8 cellular contexts compared by ENCODE assay signal in genomic region chr16:53022374-53022773, GRCh38. TPM values are rescaled to one million over a fixed set of nuclear protein-coding genes. Genes with fewer than 3 reads are reported as not detected.
A peak's percentile ranks its signal among the peaks of the same experiment; 100 is the strongest.
DNase-seq lines count a peak whose midpoint lies in the region; ATAC-seq, FAIRE-seq and TF ChIP-seq lines count a peak whose summit lies in the region.

No MANE protein-coding gene starts in this region.

- POLR2A ChIA-PET in HepG2 (lab: Yijun Ruan, JAX) = no interaction called here

- H3K36me3 ChIP-seq in DND-41 (ENCODE audit: insufficient read depth, low read length) = no peaks in the 10 kb centered on the region
- no peaks in the 10 kb centered on the region for H3K36me3 ChIP-seq in HepG2 (replicated peaks in 1 of 2; ENCODE audit: control insufficient read depth in 1 of 2, insufficient read depth in 2 of 2, low read length in 2 of 2)

- H3K4me3 ChIP-seq in DND-41 (ENCODE audit: low read depth in 1 of 2, low read length in 2 of 2) (no peak overlapping the region), cardiac fibroblast (replicated peaks in 1 of 2; ENCODE audit: low read depth in 2 of 2, low read length in 2 of 2) (no peak overlapping the region), HepG2 (replicated peaks in 1 of 3; ENCODE audit: insufficient read depth in 1 of 3, low read depth in 2 of 3, low read length in 3 of 3) (no peak overlapping the region)

- no peaks in the 10 kb centered on the region for H3K36me3 Mint-ChIP-seq in activated T-helper 1 cell treated with anti-CD3 and anti-CD28 coated beads, Interleukin-12 subunit alpha, Interleukin-12 subunit beta, Interleukin-2, Interleukin-4 antibody, amounts not matched to agents 30 ng/mL and 10 ng/mL and 1 ng/mL, durations not matched to agents 14 hours and 24 hours and 36 hours (ENCODE audit: low read depth)

- H2AFZ ChIP-seq in DND-41 (ENCODE audit: low read depth, low read length) = no peak overlapping the region
- H2AFZ ChIP-seq in HepG2 (ENCODE audit: low read length) = no peak overlapping the region

- TF ChIP-seq POLR2A in HepG2 (IDR thresholded peaks at IDR 0.05; ENCODE audit: insufficient read depth in 1 of 2, low read depth in 2 of 2, low read length in 2 of 2) = no peak

- peaks cover 5% of the 10 kb centered on the region for H3K4me1 Mint-ChIP-seq in activated T-helper 1 cell treated with anti-CD3 and anti-CD28 coated beads, Interleukin-12 subunit alpha, Interleukin-12 subunit beta, Interleukin-2, Interleukin-4 antibody, amounts not matched to agents 30 ng/mL and 10 ng/mL and 1 ng/mL, durations not matched to agents 14 hours and 24 hours and 36 hours (ENCODE audit: low read depth)

- H4K20me1 ChIP-seq in DND-41 (ENCODE audit: insufficient read depth, low read length) (no peaks in the 10 kb centered on the region), HepG2 (ENCODE audit: insufficient read depth, low read length) (no peaks in the 10 kb centered on the region)

- H3K27ac ChIP-seq in DND-41 (ENCODE audit: low read length) = no peak overlapping the region
- H3K27ac ChIP-seq in HepG2 (ENCODE audit: extremely low read length, insufficient read depth, low read length) = no peak overlapping the region

- no peaks in the 10 kb centered on the region for H3K9me3 Mint-ChIP-seq in activated T-helper 1 cell treated with anti-CD3 and anti-CD28 coated beads, Interleukin-12 subunit alpha, Interleukin-12 subunit beta, Interleukin-2, Interleukin-4 antibody, amounts not matched to agents 30 ng/mL and 10 ng/mL and 1 ng/mL, durations not matched to agents 14 hours and 24 hours and 36 hours

- H3K4me1 ChIP-seq in DND-41 (ENCODE audit: insufficient read depth, low read length) (no peaks in the 10 kb centered on the region), HepG2 (ENCODE audit: insufficient read depth, low read length) (no peaks in the 10 kb centered on the region)

- peak; percentile 62 for FAIRE-seq in HepG2 (lab: Jason Lieb, UNC)

- H3K4me3 Mint-ChIP-seq in activated T-helper 1 cell treated with anti-CD3 and anti-CD28 coated beads, Interleukin-12 subunit alpha, Interleukin-12 subunit beta, Interleukin-2, Interleukin-4 antibody, amounts not matched to agents 30 ng/mL and 10 ng/mL and 1 ng/mL, durations not matched to agents 14 hours and 24 hours and 36 hours = no peak overlapping the region

- in situ Hi-C loops in HepG2 (cut with HindIII; ENCODE audit: extremely low pct_ligation_motif_present, low pct_unique_long_range_greater_than_20kb) = loop anchor here (5.0 kb wide), 1 partner anchor 955 kb away; no protein-coding TSS in a partner anchor

- H3K9me3 ChIP-seq in DND-41 (ENCODE audit: insufficient read depth, low read length, severe bottlenecking) (no peaks in the 10 kb centered on the region), HepG2 (ENCODE audit: low read length) (no peaks in the 10 kb centered on the region)

- intact Hi-C loops in HepG2 (cut with micrococcal nuclease; ENCODE audit: unreplicated experiment) = loop anchor here (1.0 to 10.0 kb wide), 3 partner anchors 46 to 831 kb away; no protein-coding TSS in a partner anchor
- intact Hi-C loops in activated T-helper 1 cell treated with anti-CD3 and anti-CD28 coated beads, Interleukin-12 subunit alpha, Interleukin-12 subunit beta, Interleukin-2, Interleukin-4 antibody, amounts not matched to agents 30 ng/mL and 10 ng/mL and 1 ng/mL, durations not matched to agents 14 hours and 24 hours and 36 hours (cut with micrococcal nuclease) = no loop called here

- TF ChIP-seq CTCF in DND-41 (IDR thresholded peaks at IDR 0.05; ENCODE audit: borderline replicate concordance, extremely low read depth, low read length, poor library complexity, severe bottlenecking) (peak; percentile 71), cardiac fibroblast (IDR thresholded peaks at IDR 0.05; ENCODE audit: low read depth, low read length) (peak; percentile 54), HepG2 (CRISPR knock-in tag; IDR thresholded peaks at IDR 0.05) (peak; percentile 88)

- CTCF ChIA-PET in HepG2 (lab: Yijun Ruan, JAX; ENCODE audit: low intra/inter-chr PET ratio, low total read pairs) = interaction anchor here (1.0 to 3.1 kb wide), 4 partner anchors 46 to 1204 kb away, joined by 3 to 32 read pairs (median 8); no protein-coding TSS in a partner anchor

- no TSS peak for BruUV-seq in HepG2 (replicated peaks; lab: Mats Ljungman, UMichigan)

- H3K4me2 ChIP-seq in DND-41 (ENCODE audit: insufficient read depth, low read length) (no peak overlapping the region), HepG2 (ENCODE audit: low read depth, low read length) (no peak overlapping the region)

- H3K27me3 ChIP-seq in DND-41 (ENCODE audit: insufficient read depth, low read length, poor library complexity) = peaks cover 3% of the 10 kb centered on the region
- peaks cover 0 to 7% of the 10 kb centered on the region in 2 experiments; a peak in 1 of 5 replicates for H3K27me3 ChIP-seq in HepG2 (ENCODE audit: control insufficient read depth in 1 of 2, insufficient read depth in 2 of 2, low read length in 2 of 2)

- ATAC-seq in DND-41 (ENCODE audit: insufficient read depth, low read depth) = peak; percentile 67; the same call in 1 of the 3 replicates
- ATAC-seq in HG02798 (IDR thresholded peaks at IDR 0.05; ENCODE audit: poor library complexity, unreplicated experiment) = peak; percentile 41
- peak; percentile 97 for ATAC-seq in HepG2
- ATAC-seq in HG03378 (IDR thresholded peaks at IDR 0.05; ENCODE audit: unreplicated experiment) = no peak

- DNase-seq in DND-41 (peak; percentile 32), NCI-H524 treated with DMSO at 0.1 percent for 48 hours (lab: John Stamatoyannopoulos, UW) (peak; percentile 25), cardiac fibroblast (ENCODE audit: low read depth in 2 of 2) (peak; percentile 68 to 70), HepG2 (ENCODE audit: low spot score) (peak; percentile 63), occipital lobe (lab: John Stamatoyannopoulos, UW) (no peak)
- no peak for DNase-seq in activated T-helper 1 cell treated with anti-CD3 and anti-CD28 coated beads, Interleukin-12 subunit alpha, Interleukin-12 subunit beta, Interleukin-2, Interleukin-4 antibody, amounts not matched to agents 30 ng/mL and 10 ng/mL and 1 ng/mL, durations not matched to agents 14 hours and 24 hours and 36 hours (ENCODE audit: low spot score)

- peak; percentile 80 for TF ChIP-seq RAD21 in HepG2 (CRISPR knock-in tag; IDR thresholded peaks at IDR 0.05)

- H3K27me3 Mint-ChIP-seq in activated T-helper 1 cell treated with anti-CD3 and anti-CD28 coated beads, Interleukin-12 subunit alpha, Interleukin-12 subunit beta, Interleukin-2, Interleukin-4 antibody, amounts not matched to agents 30 ng/mL and 10 ng/mL and 1 ng/mL, durations not matched to agents 14 hours and 24 hours and 36 hours (ENCODE audit: insufficient read depth) = no peaks in the 10 kb centered on the region

- WGBS in HepG2 (ENCODE audit: low lambda C conversion rate) = 0% methylated on average over 5 of the region's 5 CpGs

- H3K79me2 ChIP-seq in DND-41 (ENCODE audit: insufficient read depth, low read length) (no peaks in the 10 kb centered on the region), HepG2 (ENCODE audit: insufficient read depth, low read length) (no peaks in the 10 kb centered on the region)

- no peak overlapping the region for H3K9ac ChIP-seq in DND-41 (ENCODE audit: low read depth, low read length)
- no peak overlapping the region for H3K9ac ChIP-seq in HepG2 (ENCODE audit: insufficient read depth, low read depth, low read length)

- TF ChIP-seq EP300 in HepG2 (IDR thresholded peaks at IDR 0.05; ENCODE audit: low read depth in 2 of 2, low read length in 2 of 2) (no peak), HepG2 (CRISPR knock-in tag; IDR thresholded peaks at IDR 0.05; ENCODE audit: borderline replicate concordance) (no peak)

- H3K27ac Mint-ChIP-seq in activated T-helper 1 cell treated with anti-CD3 and anti-CD28 coated beads, Interleukin-12 subunit alpha, Interleukin-12 subunit beta, Interleukin-2, Interleukin-4 antibody, amounts not matched to agents 30 ng/mL and 10 ng/mL and 1 ng/mL, durations not matched to agents 14 hours and 24 hours and 36 hours = no peak overlapping the region

RNA-seq across cellular contexts. Expression of gene CHD9NB, which starts 30.3 kb away (rescaled TPM):
- total RNA-seq in HepG2 (2016; rRNA removed; fragmentation: Illumina TruSeq; extraction: Trizol) = 0.18 and 0.34 TPM in 2 replicates
- 0.18 and 0.30 TPM in 2 replicates for total RNA-seq in HepG2 (2016; cell fraction: cytosol; rRNA removed; fragmentation: Illumina TruSeq; extraction: Trizol; ENCODE audit: low read depth)
- total RNA-seq in HepG2 (2016; cell fraction: insoluble cytoplasmic fraction; rRNA removed; fragmentation: Illumina TruSeq; extraction: Trizol) = 0.39 and 0.67 TPM in 2 replicates
- total RNA-seq in HepG2 (2016; cell fraction: membrane; rRNA removed; fragmentation: Illumina TruSeq; extraction: Trizol) = 0.46 and 0.55 TPM in 2 replicates
- 0.59 and 0.72 TPM in 2 replicates for total RNA-seq in HepG2 (2016; cell fraction: nucleus; rRNA removed; fragmentation: Illumina TruSeq; extraction: Trizol)
- 0.05 and 0.17 TPM in 2 replicates for polyA plus RNA-seq in HepG2 (2011; rRNA removed)
- 0.10 and 0.13 TPM in 2 replicates for polyA plus RNA-seq in HepG2 (2011; cell fraction: cytosol; rRNA removed)
- polyA plus RNA-seq in HepG2 (2011; cell fraction: nucleus; rRNA removed) = 0.55 and 0.87 TPM in 2 replicates
- 0.28 and 0.34 TPM in 2 replicates for polyA plus RNA-seq in HepG2 (2012)
- polyA plus RNA-seq in HepG2 (2016; cell fraction: cytosol; fragmentation: Illumina TruSeq; extraction: Trizol; ENCODE audit: low read depth) = 0.19 and 0.37 TPM in 2 replicates
- polyA plus RNA-seq in HepG2 (2016; cell fraction: insoluble cytoplasmic fraction; fragmentation: Illumina TruSeq; extraction: Trizol; ENCODE audit: low read depth) = 0.37 and 0.45 TPM in 2 replicates
- 0.31 and 0.35 TPM in 2 replicates for polyA plus RNA-seq in HepG2 (2016; cell fraction: membrane; fragmentation: Illumina TruSeq; extraction: Trizol; ENCODE audit: low read depth)
- 0.37 and 0.73 TPM in 2 replicates for polyA plus RNA-seq in HepG2 (2016; cell fraction: nucleus; fragmentation: Illumina TruSeq; extraction: Trizol; ENCODE audit: insufficient read depth, low read depth)
- 0.46 and 0.47 TPM in 2 replicates for polyA minus RNA-seq in HepG2 (2011; rRNA and poly(A)+ RNA removed; ENCODE audit: low replicate concordance)
- not detected in 2 replicates for polyA minus RNA-seq in HepG2 (2011; cell fraction: cytosol; rRNA and poly(A)+ RNA removed)
- 1.2 and 3.3 TPM in 2 replicates for polyA minus RNA-seq in HepG2 (2011; cell fraction: nucleus; rRNA and poly(A)+ RNA removed)
- total RNA-seq in activated T-helper 1 cell treated with anti-CD3 and anti-CD28 coated beads, Interleukin-12 subunit alpha, Interleukin-12 subunit beta, Interleukin-2, Interleukin-4 antibody, amounts not matched to agents 30 ng/mL and 10 ng/mL and 1 ng/mL, durations not matched to agents 14 hours and 24 hours and 36 hours = 0.24 and 1.1 TPM in 2 replicates
- 0.78 TPM for total RNA-seq in occipital lobe

RNA-seq across cellular contexts. Expression of gene CHD9, which starts 32.4 kb away (rescaled TPM):
- total RNA-seq in HepG2 (2016; rRNA removed; fragmentation: Illumina TruSeq; extraction: Trizol) (27.7 and 31.0 TPM in 2 replicates), occipital lobe (233 TPM)
- 27.5 and 34.1 TPM in 2 replicates for total RNA-seq in HepG2 (2016; cell fraction: cytosol; rRNA removed; fragmentation: Illumina TruSeq; extraction: Trizol; ENCODE audit: low read depth)
- total RNA-seq in HepG2 (2016; cell fraction: insoluble cytoplasmic fraction; rRNA removed; fragmentation: Illumina TruSeq; extraction: Trizol) = 24.3 and 27.8 TPM in 2 replicates
- 36.3 and 42.8 TPM in 2 replicates for total RNA-seq in HepG2 (2016; cell fraction: membrane; rRNA removed; fragmentation: Illumina TruSeq; extraction: Trizol)
- total RNA-seq in HepG2 (2016; cell fraction: nucleus; rRNA removed; fragmentation: Illumina TruSeq; extraction: Trizol) = 59.7 and 62.9 TPM in 2 replicates
- 15.6 and 23.4 TPM in 2 replicates for polyA plus RNA-seq in HepG2 (2011; rRNA removed)
- 4.6 and 8.3 TPM in 2 replicates for polyA plus RNA-seq in HepG2 (2011; cell fraction: cytosol; rRNA removed)
- 14.2 and 15.9 TPM in 2 replicates for polyA plus RNA-seq in HepG2 (2011; cell fraction: nucleus; rRNA removed)
- polyA plus RNA-seq in HepG2 (2012) = 12.6 and 14.0 TPM in 2 replicates
- 3.8 and 4.6 TPM in 2 replicates for polyA plus RNA-seq in HepG2 (2016; cell fraction: cytosol; fragmentation: Illumina TruSeq; extraction: Trizol; ENCODE audit: low read depth)
- 13.8 and 14.0 TPM in 2 replicates for polyA plus RNA-seq in HepG2 (2016; cell fraction: insoluble cytoplasmic fraction; fragmentation: Illumina TruSeq; extraction: Trizol; ENCODE audit: low read depth)
- 4.5 and 4.8 TPM in 2 replicates for polyA plus RNA-seq in HepG2 (2016; cell fraction: membrane; fragmentation: Illumina TruSeq; extraction: Trizol; ENCODE audit: low read depth)
- 28.9 and 31.3 TPM in 2 replicates for polyA plus RNA-seq in HepG2 (2016; cell fraction: nucleus; fragmentation: Illumina TruSeq; extraction: Trizol; ENCODE audit: insufficient read depth, low read depth)
- polyA minus RNA-seq in HepG2 (2011; rRNA and poly(A)+ RNA removed; ENCODE audit: low replicate concordance) = 41.1 and 58.0 TPM in 2 replicates
- 25.3 and 26.6 TPM in 2 replicates for polyA minus RNA-seq in HepG2 (2011; cell fraction: cytosol; rRNA and poly(A)+ RNA removed)
- 164 and 186 TPM in 2 replicates for polyA minus RNA-seq in HepG2 (2011; cell fraction: nucleus; rRNA and poly(A)+ RNA removed)
- total RNA-seq in activated T-helper 1 cell treated with anti-CD3 and anti-CD28 coated beads, Interleukin-12 subunit alpha, Interleukin-12 subunit beta, Interleukin-2, Interleukin-4 antibody, amounts not matched to agents 30 ng/mL and 10 ng/mL and 1 ng/mL, durations not matched to agents 14 hours and 24 hours and 36 hours = 17.0 and 18.3 TPM in 2 replicates

Comparison
In these comparisons a context has a peak if more than half of its experiments do, and no peak if none do; other contexts are left out.
1. DNase-seq: peak in DND-41 (single experiment), NCI-H524 treated with DMSO at 0.1 percent for 48 hours (single experiment), cardiac fibroblast (2 of 2) and HepG2 (single experiment); none in activated T-helper 1 cell treated with anti-CD3 and anti-CD28 coated beads, Interleukin-12 subunit alpha, Interleukin-12 subunit beta, Interleukin-2, Interleukin-4 antibody, amounts not matched to agents 30 ng/mL and 10 ng/mL and 1 ng/mL, durations not matched to agents 14 hours and 24 hours and 36 hours (single experiment) and occipital lobe (single experiment).
2. Peak in every context shown above with its lines, with median percentiles within 50 percentile points of each other: CTCF ChIP-seq.